Comparison of ENCODE assay signal across 8 cellular contexts in genomic region chr19:2096543-2097329, GRCh38. TPM values are rescaled to one million over a fixed set of nuclear protein-coding genes. Genes with fewer than 3 reads are reported as not detected.
A peak's percentile ranks its signal among the peaks of the same experiment; 100 is the strongest.
DNase-seq lines count a peak whose midpoint lies in the region; ATAC-seq and TF ChIP-seq lines count a peak whose summit lies in the region.

Gene IZUMO4, plus strand, starts transcription at chr19:2096915. Its CDS starts 31 bp downstream, at chr19:2096946.

- peaks cover 20% of the 10 kb centered on the region for H3K36me3 ChIP-seq in CD4-positive, alpha-beta memory T cell (ENCODE audit: insufficient read depth, low read length)
- peaks cover 38% of the 10 kb centered on the region for H3K36me3 ChIP-seq in lower lobe of right lung

- TF ChIP-seq CTCF in HL-60 (IDR thresholded peaks at IDR 0.05; ENCODE audit: insufficient read depth, low read length), result peak; percentile 49
- no peak for TF ChIP-seq CTCF in activated CD8-positive, alpha-beta T cell treated with anti-CD3 and anti-CD28 coated beads for 36 hours (IDR thresholded peaks at IDR 0.05)
- TF ChIP-seq CTCF in lower lobe of right lung (IDR thresholded peaks at IDR 0.05), result peak; percentile 61

- POLR2A ChIA-PET in CD4-positive, alpha-beta memory T cell (lab: Charles Lee; ENCODE audit: partially characterized antibody), result interaction anchor here (0.8 to 6.8 kb wide), 18 partner anchors 13 to 331 kb away, joined by 3 to 323 read pairs (median 5); partner anchors contain the start of genes AP3D1, BTBD2, MKNK2 and TIMM13
- POLR2A ChIA-PET in activated CD8-positive, alpha-beta T cell treated with anti-CD3 and anti-CD28 coated beads for 36 hours (lab: Charles Lee), result interaction anchor here (0.6 to 3.1 kb wide), 9 partner anchors 13 to 173 kb away, joined by 3 to 43 read pairs (median 3); no protein-coding TSS in a partner anchor

- H3K27ac ChIP-seq in CD4-positive, alpha-beta memory T cell (ENCODE audit: low read depth, low read length), result peak within 1 kb of the TSS; percentile 81
- peak within 1 kb of the TSS; percentile 92 for H3K27ac ChIP-seq in HL-60 (replicated peaks)
- peak within 1 kb of the TSS; percentile 96 for H3K27ac ChIP-seq in lower lobe of right lung

- no peaks in the 10 kb centered on the region for H3K9me3 ChIP-seq in CD4-positive, alpha-beta memory T cell (ENCODE audit: control insufficient read depth in 1 of 2, low read length in 2 of 2)
- no peaks in the 10 kb centered on the region for H3K9me3 ChIP-seq in lower lobe of right lung

- peak; percentile 98 to 100 (median 99) for DNase-seq in CD4-positive, alpha-beta memory T cell
- DNase-seq in HL-60 (ENCODE audit: low read depth in 1 of 2, low spot score in 1 of 2), result peak; percentile 93 to 96
- DNase-seq in NCI-H82 treated with DMSO at 0.1 percent for 48 hours (lab: John Stamatoyannopoulos, UW; ENCODE audit: unreplicated experiment), result peak; percentile 79
- DNase-seq in activated CD8-positive, alpha-beta T cell treated with anti-CD3 and anti-CD28 coated beads for 36 hours, result peak; percentile 100
- peak; percentile 100 for DNase-seq in ecto neural progenitor cell (ENCODE audit: low spot score)
- peak; percentile 99 for DNase-seq in lower lobe of right lung
- DNase-seq in stimulated activated CD4-positive, alpha-beta T cell treated with anti-CD3 and anti-CD28 coated beads, TNF-alpha, amount 100 ng/mL, for 24 hours (ENCODE audit: low read depth in 3 of 3), result peak; percentile 99 to 100 (median 100)

- ATAC-seq in GM19463 (IDR thresholded peaks at IDR 0.05; ENCODE audit: unreplicated experiment) (peak; percentile 65), lower lobe of right lung (peak; percentile 93 to 95)
- ATAC-seq in activated CD8-positive, alpha-beta T cell treated with anti-CD3 and anti-CD28 coated beads for 36 hours, result peak; percentile 86

- peaks cover 7 to 24% of the 10 kb centered on the region in 2 donors for H3K36me3 Mint-ChIP-seq in CD4-positive, alpha-beta memory T cell
- peaks cover 31% of the 10 kb centered on the region for H3K36me3 Mint-ChIP-seq in activated CD8-positive, alpha-beta T cell treated with anti-CD3 and anti-CD28 coated beads for 36 hours (ENCODE audit: low read depth)

- CTCF ChIA-PET in CD4-positive, alpha-beta memory T cell (lab: Charles Lee; ENCODE audit: partially characterized antibody), result interaction anchor here (0.8 to 2.5 kb wide), 9 partner anchors 10 to 258 kb away, joined by 3 to 11 read pairs (median 3); no protein-coding TSS in a partner anchor
- CTCF ChIA-PET in activated CD8-positive, alpha-beta T cell treated with anti-CD3 and anti-CD28 coated beads for 36 hours (lab: Charles Lee), result interaction anchor here (0.7 to 0.8 kb wide), 2 partner anchors 17 to 153 kb away, joined by 3 read pairs; no protein-coding TSS in a partner anchor

- H3K4me1 ChIP-seq in CD4-positive, alpha-beta memory T cell (ENCODE audit: insufficient read depth, low read length), result peaks cover 38% of the 10 kb centered on the region
- peaks cover 48% of the 10 kb centered on the region for H3K4me1 ChIP-seq in lower lobe of right lung

- intact Hi-C loops in CD4-positive, alpha-beta memory T cell (cut with micrococcal nuclease), result loop anchor here (1.0 kb wide), 7 partner anchors 11 to 154 kb away; partner anchors contain the start of genes AP3D1, MKNK2, PLEKHJ1 and SF3A2
- intact Hi-C loops in activated CD8-positive, alpha-beta T cell treated with anti-CD3 and anti-CD28 coated beads for 36 hours (cut with micrococcal nuclease), result no loop called here
- intact Hi-C loops in lower lobe of right lung (cut with DNase I), result no loop called here

- no peaks in the 10 kb centered on the region for H3K27me3 Mint-ChIP-seq in CD4-positive, alpha-beta memory T cell
- no peaks in the 10 kb centered on the region for H3K27me3 Mint-ChIP-seq in activated CD8-positive, alpha-beta T cell treated with anti-CD3 and anti-CD28 coated beads for 36 hours

- peak within 1 kb of the TSS; percentile 95 to 99 (median 96) for H3K27ac Mint-ChIP-seq in CD4-positive, alpha-beta memory T cell
- peak within 1 kb of the TSS; percentile 84 for H3K27ac Mint-ChIP-seq in activated CD8-positive, alpha-beta T cell treated with anti-CD3 and anti-CD28 coated beads for 36 hours

- peaks cover 0 to 5% (median 0%) of the 10 kb centered on the region in 8 donors for H3K9me3 Mint-ChIP-seq in CD4-positive, alpha-beta memory T cell
- H3K9me3 Mint-ChIP-seq in activated CD8-positive, alpha-beta T cell treated with anti-CD3 and anti-CD28 coated beads for 36 hours, result no peaks in the 10 kb centered on the region

- no peaks in the 10 kb centered on the region for H3K27me3 ChIP-seq in CD4-positive, alpha-beta memory T cell (ENCODE audit: insufficient read depth, low read length)
- H3K27me3 ChIP-seq in HL-60 (ENCODE audit: insufficient read depth, poor library complexity, severe bottlenecking) (no peaks in the 10 kb centered on the region), lower lobe of right lung (ENCODE audit: low read depth) (no peaks in the 10 kb centered on the region)

- H3K4me1 Mint-ChIP-seq in CD4-positive, alpha-beta memory T cell, result peaks cover 12 to 44% (median 28%) of the 10 kb centered on the region in 4 donors
- H3K4me1 Mint-ChIP-seq in activated CD8-positive, alpha-beta T cell treated with anti-CD3 and anti-CD28 coated beads for 36 hours (ENCODE audit: low read depth), result peaks cover 26% of the 10 kb centered on the region

- peak within 1 kb of the TSS; percentile 49 to 85 for H3K4me3 ChIP-seq in CD4-positive, alpha-beta memory T cell (ENCODE audit: low read length in 2 of 2)
- H3K4me3 ChIP-seq in HL-60 (replicated peaks; ENCODE audit: insufficient read depth, low read length) (peak within 1 kb of the TSS; percentile 83), lower lobe of right lung (peak within 1 kb of the TSS; percentile 83)

- H3K4me3 Mint-ChIP-seq in CD4-positive, alpha-beta memory T cell, result peak within 1 kb of the TSS; percentile 91 to 97 (median 96)
- H3K4me3 Mint-ChIP-seq in activated CD8-positive, alpha-beta T cell treated with anti-CD3 and anti-CD28 coated beads for 36 hours, result peak within 1 kb of the TSS; percentile 85

RNA-seq across cellular contexts. Expression of gene IZUMO4, which starts in this region (rescaled TPM):
- total RNA-seq in CD4-positive, alpha-beta memory T cell, result 10 to 100 TPM; 18.6 to 22.1 TPM
- 1 to 10 TPM in 1 of 2 donors, under 1 TPM in 1; 0.84 to 1.2 TPM for polyA plus RNA-seq in CD4-positive, alpha-beta memory T cell
- total RNA-seq in activated CD8-positive, alpha-beta T cell treated with anti-CD3 and anti-CD28 coated beads for 36 hours, result 10 to 100 TPM; 22.6 to 23.0 TPM
- total RNA-seq in lower lobe of right lung, result 7.4 TPM

Comparison
In these comparisons a context has a peak if more than half of its experiments do, and no peak if none do; other contexts are left out.
1. Peak in every context shown above with its lines: DNase-seq, ATAC-seq, H3K4me3 ChIP-seq and H3K27ac ChIP-seq.